In the genomic region with DNA sequence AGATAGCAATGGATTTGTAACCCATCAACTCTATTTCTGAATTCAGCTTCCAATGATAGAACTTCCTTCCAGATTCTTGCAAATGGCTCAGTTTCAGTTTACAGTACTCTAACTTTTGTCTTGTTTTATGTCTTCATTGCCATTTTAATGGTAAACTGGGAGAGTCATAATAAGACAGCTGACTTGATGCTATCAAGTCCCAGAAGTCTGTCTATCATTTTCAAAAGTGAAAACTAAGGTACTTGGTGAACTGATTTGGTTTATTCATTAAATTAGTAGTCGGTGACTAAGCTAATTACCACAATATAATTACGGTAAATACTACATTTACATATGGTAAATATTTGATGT, we compare ENCODE assay signal across 8 cellular contexts. TPM values are rescaled to one million over a fixed set of nuclear protein-coding genes. Genes with fewer than 3 reads are reported as not detected.
A peak's percentile ranks its signal among the peaks of the same experiment; 100 is the strongest.
DNase-seq lines count a peak whose midpoint lies in the region; ATAC-seq, FAIRE-seq and TF ChIP-seq lines count a peak whose summit lies in the region.

No MANE protein-coding gene starts in this region.

- H3K4me1 ChIP-seq in neutrophil (ENCODE audit: control insufficient read depth in 1 of 2, insufficient read depth in 1 of 2, low read depth in 1 of 2, low read length in 1 of 2): peaks cover 26 to 28% of the 10 kb centered on the region in 2 experiments

- no peaks in the 10 kb centered on the region for H3K9me3 ChIP-seq in neutrophil

- TF ChIP-seq CTCF in neutrophil (IDR thresholded peaks at IDR 0.05) (no peak), GM13977 (IDR thresholded peaks at IDR 0.05; ENCODE audit: extremely low read depth, insufficient read depth, missing control alignments) (no peak)

- peak overlapping the region; percentile 77 for H3K27ac ChIP-seq in neutrophil

- no peak for DNase-seq in activated CD4-positive, alpha-beta memory T cell treated with anti-CD3 and anti-CD28 coated beads for 36 hours
- DNase-seq in HEK293T (ENCODE audit: extremely low spot score) (no peak), cerebellar cortex (ENCODE audit: low spot score) (no peak), GM12891 (ENCODE audit: insufficient read length, low spot score) (no peak), GM13977 (ENCODE audit: low spot score) (no peak)

- CTCF ChIA-PET in activated CD4-positive, alpha-beta memory T cell treated with anti-CD3 and anti-CD28 coated beads for 36 hours (lab: Charles Lee): interaction anchor here (0.7 to 7.6 kb wide), 12 partner anchors 20 to 410 kb away, joined by 3 to 94 read pairs (median 5); no protein-coding TSS in a partner anchor
- CTCF ChIA-PET in HEK293T (lab: Yijun Ruan, JAX): interaction anchor here (0.7 to 1.1 kb wide), 2 partner anchors 164 to 204 kb away, joined by 3 read pairs; no protein-coding TSS in a partner anchor

- FAIRE-seq in GM12891 (lab: Jason Lieb, UNC): no peak

- peak overlapping the region; percentile 45 to 56 for H3K4me3 ChIP-seq in neutrophil (ENCODE audit: low read depth in 1 of 2, low read length in 1 of 2)

- H3K36me3 Mint-ChIP-seq in activated CD4-positive, alpha-beta memory T cell treated with anti-CD3 and anti-CD28 coated beads for 36 hours: peaks cover 2% of the 10 kb centered on the region

- POLR2A ChIA-PET in activated CD4-positive, alpha-beta memory T cell treated with anti-CD3 and anti-CD28 coated beads for 36 hours (lab: Charles Lee): interaction anchor here (0.7 to 3.3 kb wide), 17 partner anchors 10 to 361 kb away, joined by 3 to 12 read pairs (median 4); no protein-coding TSS in a partner anchor
- POLR2A ChIA-PET in HEK293T (lab: Yijun Ruan, JAX): no interaction called here

- H3K27ac Mint-ChIP-seq in activated CD4-positive, alpha-beta memory T cell treated with anti-CD3 and anti-CD28 coated beads for 36 hours: peak overlapping the region; percentile 94

- intact Hi-C loops in activated CD4-positive, alpha-beta memory T cell treated with anti-CD3 and anti-CD28 coated beads for 36 hours (cut with micrococcal nuclease): loop anchor here (1.0 to 10.0 kb wide), 4 partner anchors 60 to 959 kb away; no protein-coding TSS in a partner anchor

- peak overlapping the region; percentile 59 for H3K4me3 Mint-ChIP-seq in activated CD4-positive, alpha-beta memory T cell treated with anti-CD3 and anti-CD28 coated beads for 36 hours

- no peaks in the 10 kb centered on the region for H3K27me3 Mint-ChIP-seq in activated CD4-positive, alpha-beta memory T cell treated with anti-CD3 and anti-CD28 coated beads for 36 hours

- no peaks in the 10 kb centered on the region for H3K36me3 ChIP-seq in neutrophil

- H3K9me3 Mint-ChIP-seq in activated CD4-positive, alpha-beta memory T cell treated with anti-CD3 and anti-CD28 coated beads for 36 hours: no peaks in the 10 kb centered on the region

- no peaks in the 10 kb centered on the region for H3K27me3 ChIP-seq in neutrophil

- in situ Hi-C loops in GM13977 (cut with MboI; ENCODE audit: low pct_unique_long_range_greater_than_20kb, low sequenced_read_pairs, unreplicated experiment): loop anchor here (10.0 to 25.0 kb wide), 2 partner anchors 199 to 331 kb away; partner anchors contain the start of gene ARID5B

- no peak for TF ChIP-seq POLR2A in GM12891 (IDR thresholded peaks at IDR 0.05; ENCODE audit: low read depth, low read length)

- peaks cover 40% of the 10 kb centered on the region for H3K4me1 Mint-ChIP-seq in activated CD4-positive, alpha-beta memory T cell treated with anti-CD3 and anti-CD28 coated beads for 36 hours (ENCODE audit: low read depth)

- ATAC-seq in GM19025 (IDR thresholded peaks at IDR 0.05; ENCODE audit: low read depth, unreplicated experiment) (peak; percentile 40), HG02885 (IDR thresholded peaks at IDR 0.05; ENCODE audit: poor library complexity, unreplicated experiment) (peak; percentile 29)

TF ChIP-seq in HEK293T, 16 proteins besides CTCF, POLR2A, EP300 and RAD21:
- TF ChIP-seq ELF4 (IDR thresholded peaks at IDR 0.05) (no peak), NFRKB (IDR thresholded peaks at IDR 0.05) (no peak), HDGF (IDR thresholded peaks at IDR 0.05; ENCODE audit: borderline replicate concordance) (no peak), SP1 (IDR thresholded peaks at IDR 0.05) (no peak), L3MBTL2 (conservative IDR thresholded peaks at IDR 0.05) (no peak), CTBP1 (IDR thresholded peaks at IDR 0.05; ENCODE audit: borderline replicate concordance) (no peak), LEF1 (IDR thresholded peaks at IDR 0.05; ENCODE audit: borderline replicate concordance) (no peak), ZNF384 (IDR thresholded peaks at IDR 0.05) (no peak), TARDBP (IDR thresholded peaks at IDR 0.05) (no peak), PKNOX1 (IDR thresholded peaks at IDR 0.05) (no peak)

TF ChIP-seq in GM12891, 5 proteins besides CTCF, POLR2A, EP300 and RAD21:
- TF ChIP-seq POLR2AphosphoS5 (IDR thresholded peaks at IDR 0.05; ENCODE audit: low read depth, low read length) (no peak), POU2F2 (IDR thresholded peaks at IDR 0.05; ENCODE audit: low read depth, low read length) (no peak), SPI1 (IDR thresholded peaks at IDR 0.05; ENCODE audit: low read depth, low read length) (no peak), TAF1 (IDR thresholded peaks at IDR 0.05; ENCODE audit: low read depth, low read length) (no peak), PAX5 (IDR thresholded peaks at IDR 0.05; ENCODE audit: insufficient read depth, low read length, severe bottlenecking) (no peak)

RNA-seq across cellular contexts. Expression of gene RTKN2, which starts 25.0 kb away (rescaled TPM):
- 1 to 10 TPM; 5.1 to 5.9 TPM for total RNA-seq in activated CD4-positive, alpha-beta memory T cell treated with anti-CD3 and anti-CD28 coated beads for 36 hours
- not detected for polyA plus RNA-seq in GM12891 (2012; ENCODE audit: low read depth, missing spikeins)
